In the genomic region with DNA sequence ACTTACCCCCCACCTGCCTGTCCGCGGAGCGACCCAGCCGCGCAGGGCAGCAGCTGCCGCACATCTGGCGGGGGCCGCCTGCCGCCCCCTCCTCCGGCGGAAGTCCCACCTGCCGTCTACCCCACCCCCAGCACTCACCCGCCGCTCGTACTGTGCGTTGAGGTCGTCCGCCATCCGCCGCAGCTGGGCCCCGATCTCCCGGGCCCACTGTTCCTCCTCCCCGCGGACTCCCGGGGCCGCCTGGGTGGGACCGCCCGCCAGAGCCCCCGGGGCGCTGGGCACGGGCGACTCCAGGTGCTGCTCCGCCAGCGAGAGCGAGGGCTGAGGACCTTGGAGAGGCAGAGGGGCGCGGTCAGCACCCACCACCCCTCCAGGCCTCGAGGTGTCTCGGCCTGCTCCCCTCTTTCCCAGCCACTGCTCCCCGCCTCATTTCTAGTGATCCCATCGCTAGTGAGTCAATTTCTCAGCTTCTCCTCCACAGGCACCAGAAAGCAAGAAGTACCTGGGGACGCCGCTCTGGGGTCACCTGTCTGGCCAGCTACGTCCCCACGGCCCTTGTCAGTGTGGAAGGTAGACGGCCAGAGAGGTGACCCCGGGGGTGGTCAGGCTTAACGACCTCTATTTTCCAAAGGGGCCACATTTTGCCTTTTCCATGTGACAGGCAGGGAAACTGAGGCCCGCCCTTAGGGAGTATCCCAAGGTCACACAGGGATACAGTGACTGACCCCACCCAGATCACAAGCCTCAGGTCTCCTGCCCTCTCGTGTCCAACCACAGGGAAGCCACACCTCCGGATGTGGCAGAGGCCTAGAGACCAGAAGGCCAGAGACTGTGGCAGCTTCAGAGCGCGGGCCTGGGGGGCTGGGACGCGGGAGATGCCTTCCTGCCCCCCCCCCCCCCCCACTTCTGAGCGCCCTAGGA, we compare ENCODE assay signal across 1 cellular context.
TF ChIP-seq lines count a peak whose summit lies in the region.

No MANE protein-coding gene starts in this region.

TF ChIP-seq in HEK293, 187 proteins besides CTCF, POLR2A, EP300 and RAD21 (continued from another document):
- TF ChIP-seq, protein P1, sequence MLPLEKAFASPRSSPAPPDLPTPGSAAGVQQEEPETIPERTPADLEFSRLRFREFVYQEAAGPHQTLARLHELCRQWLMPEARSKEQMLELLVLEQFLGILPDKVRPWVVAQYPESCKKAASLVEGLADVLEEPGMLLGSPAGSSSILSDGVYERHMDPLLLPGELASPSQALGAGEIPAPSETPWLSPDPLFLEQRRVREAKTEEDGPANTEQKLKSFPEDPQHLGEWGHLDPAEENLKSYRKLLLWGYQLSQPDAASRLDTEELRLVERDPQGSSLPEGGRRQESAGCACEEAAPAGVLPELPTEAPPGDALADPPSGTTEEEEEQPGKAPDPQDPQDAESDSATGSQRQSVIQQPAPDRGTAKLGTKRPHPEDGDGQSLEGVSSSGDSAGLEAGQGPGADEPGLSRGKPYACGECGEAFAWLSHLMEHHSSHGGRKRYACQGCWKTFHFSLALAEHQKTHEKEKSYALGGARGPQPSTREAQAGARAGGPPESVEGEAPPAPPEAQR (tag by site-specific recombination; IDR thresholded peaks at IDR 0.05): peak; percentile 63; the same call in 1 of the 2 replicates
- peak; percentile 27; the same call in 1 of the 2 replicates for TF ChIP-seq ZBTB17 (tag by site-specific recombination; IDR thresholded peaks at IDR 0.05)
- TF ChIP-seq ZNF707 (tag by site-specific recombination; IDR thresholded peaks at IDR 0.05): no peak
- TF ChIP-seq ZNF747 (tag by site-specific recombination; IDR thresholded peaks at IDR 0.05): 0 out of 2 replicates have a peak, but pooled peaks have one; percentile 27
- TF ChIP-seq ZNF394 (tag by site-specific recombination; IDR thresholded peaks at IDR 0.05; ENCODE audit: borderline replicate concordance): peak; percentile 73
- TF ChIP-seq, protein P2, sequence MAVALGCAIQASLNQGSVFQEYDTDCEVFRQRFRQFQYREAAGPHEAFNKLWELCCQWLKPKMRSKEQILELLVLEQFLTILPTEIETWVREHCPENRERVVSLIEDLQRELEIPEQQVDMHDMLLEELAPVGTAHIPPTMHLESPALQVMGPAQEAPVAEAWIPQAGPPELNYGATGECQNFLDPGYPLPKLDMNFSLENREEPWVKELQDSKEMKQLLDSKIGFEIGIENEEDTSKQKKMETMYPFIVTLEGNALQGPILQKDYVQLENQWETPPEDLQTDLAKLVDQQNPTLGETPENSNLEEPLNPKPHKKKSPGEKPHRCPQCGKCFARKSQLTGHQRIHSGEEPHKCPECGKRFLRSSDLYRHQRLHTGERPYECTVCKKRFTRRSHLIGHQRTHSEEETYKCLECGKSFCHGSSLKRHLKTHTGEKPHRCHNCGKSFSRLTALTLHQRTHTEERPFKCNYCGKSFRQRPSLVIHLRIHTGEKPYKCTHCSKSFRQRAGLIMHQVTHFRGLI (tag by site-specific recombination; IDR thresholded peaks at IDR 0.05): peak; percentile 50
- peak; percentile 75 for TF ChIP-seq ZBTB26 (tag by site-specific recombination; optimal IDR thresholded peaks at IDR 0.05)
- TF ChIP-seq, protein P3, sequence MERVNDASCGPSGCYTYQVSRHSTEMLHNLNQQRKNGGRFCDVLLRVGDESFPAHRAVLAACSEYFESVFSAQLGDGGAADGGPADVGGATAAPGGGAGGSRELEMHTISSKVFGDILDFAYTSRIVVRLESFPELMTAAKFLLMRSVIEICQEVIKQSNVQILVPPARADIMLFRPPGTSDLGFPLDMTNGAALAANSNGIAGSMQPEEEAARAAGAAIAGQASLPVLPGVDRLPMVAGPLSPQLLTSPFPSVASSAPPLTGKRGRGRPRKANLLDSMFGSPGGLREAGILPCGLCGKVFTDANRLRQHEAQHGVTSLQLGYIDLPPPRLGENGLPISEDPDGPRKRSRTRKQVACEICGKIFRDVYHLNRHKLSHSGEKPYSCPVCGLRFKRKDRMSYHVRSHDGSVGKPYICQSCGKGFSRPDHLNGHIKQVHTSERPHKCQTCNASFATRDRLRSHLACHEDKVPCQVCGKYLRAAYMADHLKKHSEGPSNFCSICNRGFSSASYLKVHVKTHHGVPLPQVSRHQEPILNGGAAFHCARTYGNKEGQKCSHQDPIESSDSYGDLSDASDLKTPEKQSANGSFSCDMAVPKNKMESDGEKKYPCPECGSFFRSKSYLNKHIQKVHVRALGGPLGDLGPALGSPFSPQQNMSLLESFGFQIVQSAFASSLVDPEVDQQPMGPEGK (tag by site-specific recombination; IDR thresholded peaks at IDR 0.05): peak; percentile 95
- TF ChIP-seq ZNF600 (tag by site-specific recombination; IDR thresholded peaks at IDR 0.05): peak; percentile 70
- no peak for TF ChIP-seq ZNF138 (tag by site-specific recombination; IDR thresholded peaks at IDR 0.05; ENCODE audit: borderline replicate concordance)
- TF ChIP-seq ZNF223 (tag by site-specific recombination; IDR thresholded peaks at IDR 0.05): no peak
- TF ChIP-seq EGR2 (tag by site-specific recombination; IDR thresholded peaks at IDR 0.05; ENCODE audit: low read depth): peak; percentile 77
- 0 out of 2 replicates have a peak, but pooled peaks have one; percentile 23 for TF ChIP-seq ZNF416 (tag by site-specific recombination; IDR thresholded peaks at IDR 0.05)
- TF ChIP-seq ZNF660 (tag by site-specific recombination; IDR thresholded peaks at IDR 0.05): no peak
- no peak for TF ChIP-seq ZNF112 (tag by site-specific recombination; IDR thresholded peaks at IDR 0.05)
- peak; percentile 90 for TF ChIP-seq ZNF169 (tag by site-specific recombination; IDR thresholded peaks at IDR 0.05)
- peak; percentile 85 for TF ChIP-seq ZBTB8A (tag by site-specific recombination; IDR thresholded peaks at IDR 0.05)
- no peak for TF ChIP-seq ZNF350 (tag by site-specific recombination; IDR thresholded peaks at IDR 0.05)
- TF ChIP-seq ZNF324 (tag by site-specific recombination; IDR thresholded peaks at IDR 0.05): no peak
- peak; percentile 29; the same call in 1 of the 2 replicates for TF ChIP-seq KLF7 (tag by site-specific recombination; IDR thresholded peaks at IDR 0.05; ENCODE audit: borderline replicate concordance)
- no peak for TF ChIP-seq PRDM1 (tag by site-specific recombination; IDR thresholded peaks at IDR 0.05)
- TF ChIP-seq ZNF16 (tag by site-specific recombination; IDR thresholded peaks at IDR 0.05; ENCODE audit: low read depth): no peak
- TF ChIP-seq ZNF549 (tag by site-specific recombination; IDR thresholded peaks at IDR 0.05): no peak
- TF ChIP-seq TSHZ1 (tag by site-specific recombination; IDR thresholded peaks at IDR 0.05; ENCODE audit: borderline replicate concordance): no peak
- no peak for TF ChIP-seq ZNF48 (tag by site-specific recombination; IDR thresholded peaks at IDR 0.05)
- TF ChIP-seq ZNF23 (tag by site-specific recombination; IDR thresholded peaks at IDR 0.05; ENCODE audit: borderline replicate concordance): no peak
- TF ChIP-seq ZNF404 (tag by site-specific recombination; IDR thresholded peaks at IDR 0.05): no peak
- TF ChIP-seq RBAK (tag by site-specific recombination; IDR thresholded peaks at IDR 0.05): no peak
- no peak for TF ChIP-seq ZNF174 (tag by site-specific recombination; IDR thresholded peaks at IDR 0.05)
- peak; percentile 73 for TF ChIP-seq ZBTB7A (tag by site-specific recombination; IDR thresholded peaks at IDR 0.05; ENCODE audit: low read depth)
- peak; percentile 73 for TF ChIP-seq ZNF391 (tag by site-specific recombination; IDR thresholded peaks at IDR 0.05; ENCODE audit: borderline replicate concordance, low read depth)
- no peak for TF ChIP-seq SP3 (tag by site-specific recombination; IDR thresholded peaks at IDR 0.05)
- TF ChIP-seq, protein P4, sequence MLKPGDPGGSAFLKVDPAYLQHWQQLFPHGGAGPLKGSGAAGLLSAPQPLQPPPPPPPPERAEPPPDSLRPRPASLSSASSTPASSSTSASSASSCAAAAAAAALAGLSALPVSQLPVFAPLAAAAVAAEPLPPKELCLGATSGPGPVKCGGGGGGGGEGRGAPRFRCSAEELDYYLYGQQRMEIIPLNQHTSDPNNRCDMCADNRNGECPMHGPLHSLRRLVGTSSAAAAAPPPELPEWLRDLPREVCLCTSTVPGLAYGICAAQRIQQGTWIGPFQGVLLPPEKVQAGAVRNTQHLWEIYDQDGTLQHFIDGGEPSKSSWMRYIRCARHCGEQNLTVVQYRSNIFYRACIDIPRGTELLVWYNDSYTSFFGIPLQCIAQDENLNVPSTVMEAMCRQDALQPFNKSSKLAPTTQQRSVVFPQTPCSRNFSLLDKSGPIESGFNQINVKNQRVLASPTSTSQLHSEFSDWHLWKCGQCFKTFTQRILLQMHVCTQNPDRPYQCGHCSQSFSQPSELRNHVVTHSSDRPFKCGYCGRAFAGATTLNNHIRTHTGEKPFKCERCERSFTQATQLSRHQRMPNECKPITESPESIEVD (tag by site-specific recombination; IDR thresholded peaks at IDR 0.05): no peak
- peak; percentile 43; the same call in 1 of the 2 replicates for TF ChIP-seq ZNF768 (tag by site-specific recombination; IDR thresholded peaks at IDR 0.05)
- no peak for TF ChIP-seq ZNF280D (tag by site-specific recombination; IDR thresholded peaks at IDR 0.05)
- no peak for TF ChIP-seq ZNF514 (tag by site-specific recombination; IDR thresholded peaks at IDR 0.05)
- TF ChIP-seq SCRT2 (tag by site-specific recombination; IDR thresholded peaks at IDR 0.05): no peak
- peak; percentile 56; the same call in 1 of the 2 replicates for TF ChIP-seq ZNF610 (tag by site-specific recombination; IDR thresholded peaks at IDR 0.05; ENCODE audit: borderline replicate concordance)
- no peak for TF ChIP-seq GFI1B (tag by site-specific recombination; IDR thresholded peaks at IDR 0.05)
